ENCODE assay signal across 8 cellular contexts in genomic region chr19:47047931-47048399, GRCh38. TPM values are rescaled to one million over a fixed set of nuclear protein-coding genes. Genes with fewer than 3 reads are reported as not detected.
A peak's percentile ranks its signal among the peaks of the same experiment; 100 is the strongest.
DNase-seq lines count a peak whose midpoint lies in the region; ATAC-seq lines count a peak whose summit lies in the region.

No MANE protein-coding gene starts in this region.

- peak; percentile 21 for ATAC-seq in HG02571 (IDR thresholded peaks at IDR 0.05; ENCODE audit: unreplicated experiment)
- peak; percentile 90 to 92 for ATAC-seq in left cardiac atrium

- DNase-seq in GM04503 (ENCODE audit: low read depth) (peak; percentile 75), NCI-H1105 treated with DMSO at 0.1 percent for 48 hours (lab: John Stamatoyannopoulos, UW) (peak; percentile 75), SW 1271 (lab: John Stamatoyannopoulos, UW) (peak; percentile 27 to 85), amniotic epithelial cell (ENCODE audit: low read depth) (peak; percentile 90), left cardiac atrium (peak; percentile 87), posterior vena cava (ENCODE audit: low spot score) (peak; percentile 92), ureter (ENCODE audit: low spot score) (peak; percentile 85)

- intact Hi-C loops in left cardiac atrium (cut with DNase I) (no loop called here), posterior vena cava (cut with DNase I) (no loop called here)

RNA-seq across cellular contexts. Expression of gene TMEM160, which starts 0.5 kb away (rescaled TPM):
- total RNA-seq in left cardiac atrium (10 to 100 TPM; 30.6 to 35.8 TPM), posterior vena cava (10 to 100 TPM; 23.8 to 25.2 TPM), ureter (15.5 TPM)

RNA-seq across cellular contexts. Expression of gene NPAS1, which starts 28.3 kb away (rescaled TPM):
- total RNA-seq in left cardiac atrium = 1 to 10 TPM in 1 of 2 donors, under 1 TPM in 1; 0.44 to 1.2 TPM
- total RNA-seq in posterior vena cava = under 1 TPM; 0.38 to 0.74 TPM
- not detected for total RNA-seq in ureter

Comparison
In these comparisons a context has a peak if more than half of its experiments do, and no peak if none do; other contexts are left out.
1. Peak in every context shown above with its lines: DNase-seq and ATAC-seq.